1 cellular context compared by ENCODE assay signal in genomic region chr1:161198206-161198876, GRCh38.
A peak's percentile ranks its signal among the peaks of the same experiment; 100 is the strongest.
TF ChIP-seq lines count a peak whose summit lies in the region.

No MANE protein-coding gene starts in this region.

TF ChIP-seq in HepG2, 621 proteins besides CTCF, POLR2A, EP300 and RAD21 (continued from another document and continues in another):
- TF ChIP-seq, protein P1, sequence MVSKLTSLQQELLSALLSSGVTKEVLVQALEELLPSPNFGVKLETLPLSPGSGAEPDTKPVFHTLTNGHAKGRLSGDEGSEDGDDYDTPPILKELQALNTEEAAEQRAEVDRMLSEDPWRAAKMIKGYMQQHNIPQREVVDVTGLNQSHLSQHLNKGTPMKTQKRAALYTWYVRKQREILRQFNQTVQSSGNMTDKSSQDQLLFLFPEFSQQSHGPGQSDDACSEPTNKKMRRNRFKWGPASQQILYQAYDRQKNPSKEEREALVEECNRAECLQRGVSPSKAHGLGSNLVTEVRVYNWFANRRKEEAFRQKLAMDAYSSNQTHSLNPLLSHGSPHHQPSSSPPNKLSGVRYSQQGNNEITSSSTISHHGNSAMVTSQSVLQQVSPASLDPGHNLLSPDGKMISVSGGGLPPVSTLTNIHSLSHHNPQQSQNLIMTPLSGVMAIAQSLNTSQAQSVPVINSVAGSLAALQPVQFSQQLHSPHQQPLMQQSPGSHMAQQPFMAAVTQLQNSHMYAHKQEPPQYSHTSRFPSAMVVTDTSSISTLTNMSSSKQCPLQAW (CRISPR knock-in tag; IDR thresholded peaks at IDR 0.05): peak; percentile 58; the same call in 1 of the 2 replicates
- peak; percentile 66 for TF ChIP-seq ZNF883 (CRISPR knock-in tag; IDR thresholded peaks at IDR 0.05; ENCODE audit: not compliant biosample characterization)
- TF ChIP-seq PAXIP1 (CRISPR knock-in tag; conservative IDR thresholded peaks at IDR 0.05): no peak
- TF ChIP-seq NFKBIZ (CRISPR knock-in tag; IDR thresholded peaks at IDR 0.05): no peak
- no peak for TF ChIP-seq ATM (IDR thresholded peaks at IDR 0.05; ENCODE audit: borderline replicate concordance)
- TF ChIP-seq ZNF318 (CRISPR knock-in tag; IDR thresholded peaks at IDR 0.05): no peak
- TF ChIP-seq PAX8 (CRISPR knock-in tag; IDR thresholded peaks at IDR 0.05; ENCODE audit: borderline replicate concordance): no peak
- TF ChIP-seq KLF11 (CRISPR knock-in tag; IDR thresholded peaks at IDR 0.05): no peak
- TF ChIP-seq ASH2L (IDR thresholded peaks at IDR 0.05; ENCODE audit: insufficient read length, low read depth, low read length): no peak
- TF ChIP-seq HMG20B (CRISPR knock-in tag; conservative IDR thresholded peaks at IDR 0.05): no peak
- TF ChIP-seq MLLT10 (CRISPR knock-in tag; IDR thresholded peaks at IDR 0.05): no peak
- peak; percentile 23 for TF ChIP-seq HNRNPLL (IDR thresholded peaks at IDR 0.05; ENCODE audit: low read depth, low read length, poor library complexity, severe bottlenecking)
- TF ChIP-seq, protein P2, sequence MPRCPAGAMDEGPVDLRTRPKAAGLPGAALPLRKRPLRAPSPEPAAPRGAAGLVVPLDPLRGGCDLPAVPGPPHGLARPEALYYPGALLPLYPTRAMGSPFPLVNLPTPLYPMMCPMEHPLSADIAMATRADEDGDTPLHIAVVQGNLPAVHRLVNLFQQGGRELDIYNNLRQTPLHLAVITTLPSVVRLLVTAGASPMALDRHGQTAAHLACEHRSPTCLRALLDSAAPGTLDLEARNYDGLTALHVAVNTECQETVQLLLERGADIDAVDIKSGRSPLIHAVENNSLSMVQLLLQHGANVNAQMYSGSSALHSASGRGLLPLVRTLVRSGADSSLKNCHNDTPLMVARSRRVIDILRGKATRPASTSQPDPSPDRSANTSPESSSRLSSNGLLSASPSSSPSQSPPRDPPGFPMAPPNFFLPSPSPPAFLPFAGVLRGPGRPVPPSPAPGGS (CRISPR knock-in tag; IDR thresholded peaks at IDR 0.05): peak; percentile 73; the same call in 1 of the 2 replicates
- no peak for TF ChIP-seq ZNF737 (CRISPR knock-in tag; IDR thresholded peaks at IDR 0.05; ENCODE audit: borderline replicate concordance)
- TF ChIP-seq HOMEZ (CRISPR knock-in tag; IDR thresholded peaks at IDR 0.05; ENCODE audit: low read depth): no peak
- 0 out of 2 replicates have a peak, but pooled peaks have one; percentile 14 for TF ChIP-seq ZNF572 (CRISPR knock-in tag; IDR thresholded peaks at IDR 0.05)
- peak; percentile 39 for TF ChIP-seq STAG1 (CRISPR knock-in tag; IDR thresholded peaks at IDR 0.05)
- peak; percentile 34; the same call in 1 of the 2 replicates for TF ChIP-seq ZFY (CRISPR knock-in tag; IDR thresholded peaks at IDR 0.05)
- TF ChIP-seq ZNF235 (CRISPR knock-in tag; IDR thresholded peaks at IDR 0.05; ENCODE audit: borderline replicate concordance): 0 out of 2 replicates have a peak, but pooled peaks have one; percentile 55
- 0 out of 2 replicates have a peak, but pooled peaks have one; percentile 21 for TF ChIP-seq KDM2A (CRISPR knock-in tag; IDR thresholded peaks at IDR 0.05; ENCODE audit: borderline replicate concordance, low read depth)
- TF ChIP-seq, protein P3, sequence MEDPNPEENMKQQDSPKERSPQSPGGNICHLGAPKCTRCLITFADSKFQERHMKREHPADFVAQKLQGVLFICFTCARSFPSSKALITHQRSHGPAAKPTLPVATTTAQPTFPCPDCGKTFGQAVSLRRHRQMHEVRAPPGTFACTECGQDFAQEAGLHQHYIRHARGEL (CRISPR knock-in tag; IDR thresholded peaks at IDR 0.05): 0 out of 2 replicates have a peak, but pooled peaks have one; percentile 68
- TF ChIP-seq, protein P4, sequence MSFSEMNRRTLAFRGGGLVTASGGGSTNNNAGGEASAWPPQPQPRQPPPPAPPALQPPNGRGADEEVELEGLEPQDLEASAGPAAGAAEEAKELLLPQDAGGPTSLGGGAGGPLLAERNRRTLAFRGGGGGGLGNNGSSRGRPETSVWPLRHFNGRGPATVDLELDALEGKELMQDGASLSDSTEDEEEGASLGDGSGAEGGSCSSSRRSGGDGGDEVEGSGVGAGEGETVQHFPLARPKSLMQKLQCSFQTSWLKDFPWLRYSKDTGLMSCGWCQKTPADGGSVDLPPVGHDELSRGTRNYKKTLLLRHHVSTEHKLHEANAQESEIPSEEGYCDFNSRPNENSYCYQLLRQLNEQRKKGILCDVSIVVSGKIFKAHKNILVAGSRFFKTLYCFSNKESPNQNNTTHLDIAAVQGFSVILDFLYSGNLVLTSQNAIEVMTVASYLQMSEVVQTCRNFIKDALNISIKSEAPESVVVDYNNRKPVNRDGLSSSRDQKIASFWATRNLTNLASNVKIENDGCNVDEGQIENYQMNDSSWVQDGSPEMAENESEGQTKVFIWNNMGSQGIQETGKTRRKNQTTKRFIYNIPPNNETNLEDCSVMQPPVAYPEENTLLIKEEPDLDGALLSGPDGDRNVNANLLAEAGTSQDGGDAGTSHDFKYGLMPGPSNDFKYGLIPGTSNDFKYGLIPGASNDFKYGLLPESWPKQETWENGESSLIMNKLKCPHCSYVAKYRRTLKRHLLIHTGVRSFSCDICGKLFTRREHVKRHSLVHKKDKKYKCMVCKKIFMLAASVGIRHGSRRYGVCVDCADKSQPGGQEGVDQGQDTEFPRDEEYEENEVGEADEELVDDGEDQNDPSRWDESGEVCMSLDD (CRISPR knock-in tag; IDR thresholded peaks at IDR 0.05; ENCODE audit: borderline replicate concordance): no peak
- no peak for TF ChIP-seq CEBPZ (IDR thresholded peaks at IDR 0.05; ENCODE audit: low read length)
- no peak for TF ChIP-seq TCF7 (IDR thresholded peaks at IDR 0.05; ENCODE audit: low read depth)
- TF ChIP-seq ZNF292 (CRISPR knock-in tag; IDR thresholded peaks at IDR 0.05; ENCODE audit: borderline replicate concordance, low read depth): peak; percentile 83
- TF ChIP-seq, protein P5, sequence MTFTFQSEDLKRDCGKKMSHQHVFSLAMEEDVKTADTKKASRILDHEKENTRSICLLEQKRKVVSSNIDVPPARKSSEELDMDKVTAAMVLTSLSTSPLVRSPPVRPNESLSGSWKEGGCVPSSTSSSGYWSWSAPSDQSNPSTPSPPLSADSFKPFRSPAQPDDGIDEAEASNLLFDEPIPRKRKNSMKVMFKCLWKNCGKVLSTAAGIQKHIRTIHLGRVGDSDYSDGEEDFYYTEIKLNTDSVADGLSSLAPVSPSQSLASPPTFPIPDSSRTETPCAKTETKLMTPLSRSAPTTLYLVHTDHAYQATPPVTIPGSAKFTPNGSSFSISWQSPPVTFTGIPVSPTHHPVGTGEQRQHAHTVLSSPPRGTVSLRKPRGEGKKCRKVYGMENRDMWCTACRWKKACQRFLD (CRISPR knock-in tag; IDR thresholded peaks at IDR 0.05; ENCODE audit: borderline replicate concordance): 0 out of 2 replicates have a peak, but pooled peaks have one; percentile 50
